Comparison of ENCODE assay signal across 32 cellular contexts in genomic region chr17:2821868-2822267, GRCh38.
"Had no signal": no experiment of that assay in that cellular context is flagged by ENCODE, and none has a peak within 500 bp of the region (broad histone marks: within the 10 kb centered on the region; RNA-seq: fewer than 3 reads in every experiment).

No MANE protein-coding gene starts in this region.

- H3K4me1 ChIP-seq: lower lobe of right lung, sigmoid colon, uterus had no signal

- H3K27me3 ChIP-seq: brain microvascular endothelial cell, ovary, sigmoid colon, uterus had no signal

- H3K27ac ChIP-seq: brain microvascular endothelial cell, left lung, lower lobe of right lung, ovary, sigmoid colon, uterus, WERI-Rb-1 had no signal

- DNase-seq: activated CD4-positive, alpha-beta T cell treated with anti-CD3 and anti-CD28 coated beads for 48 hours; activated CD4-positive, alpha-beta T cell treated with anti-CD3 and anti-CD28 coated beads, Interleukin-2, amount 50 U/mL, for 48 hours; activated CD8-positive, alpha-beta memory T cell treated with anti-CD3 and anti-CD28 coated beads, Interleukin-2, amount 50 U/mL, for 48 hours; activated gamma-delta T cell treated with Interleukin-2 at 50 U/mL for 16 hours; activated naive CD4-positive, alpha-beta T cell treated with anti-CD3 and anti-CD28 coated beads, Interleukin-2, amount 50 U/mL, for 16 hours; activated T-cell treated with anti-CD3 and anti-CD28 coated beads, Interleukin-2, amount 50 U/mL, for 24 hours; amniotic stem cell; brain microvascular endothelial cell; caudate nucleus; cortex of kidney; foreskin fibroblast; head of caudate nucleus; hippocampal formation; left lung; lower lobe of right lung; mesenchymal stem cell; ovary; sigmoid colon; small intestine; stimulated activated CD4-positive, alpha-beta T cell treated with anti-CD3 and anti-CD28 coated beads, Interleukin-4, amount 100 ng/mL, for 24 hours; stimulated activated naive CD8-positive, alpha-beta T cell treated with anti-CD3 and anti-CD28 coated beads, Interleukin-15, amount 100 ng/mL, for 72 hours; substantia nigra; T1000; uterus; WERI-Rb-1 had no signal

- H3K27me3 Mint-ChIP-seq: activated T-helper 17 cell treated with anti-CD3 and anti-CD28 coated beads, Interleukin-2, amount 50 U/mL, for 72 hours had no signal

- H3K9me3 Mint-ChIP-seq: activated T-cell treated with anti-CD3 and anti-CD28 coated beads, Interleukin-2, amount 50 U/mL, for 24 hours; activated T-helper 17 cell treated with anti-CD3 and anti-CD28 coated beads, Interleukin-2, amount 50 U/mL, for 72 hours; nephron; stimulated activated effector memory CD8-positive, alpha-beta T cell treated with anti-CD3 and anti-CD28 coated beads, Interleukin-12 subunit alpha, Interleukin-12 subunit beta, amount 100 ng/mL, for 72 hours; stimulated activated naive CD8-positive, alpha-beta T cell treated with anti-CD3 and anti-CD28 coated beads, Interleukin-15, amount 100 ng/mL, for 72 hours; type B pancreatic cell had no signal

- H3K4me1 Mint-ChIP-seq: nephron had no signal

- ATAC-seq: activated CD4-positive, CD25-positive, alpha-beta regulatory T cell treated with anti-CD3 and anti-CD28 coated beads, Interleukin-2, amount 50 U/mL, for 24 hours; activated T-helper 17 cell treated with anti-CD3 and anti-CD28 coated beads, Interleukin-2, amount 50 U/mL, for 72 hours; esophagus mucosa; left lung; lower lobe of right lung; stimulated activated effector memory CD8-positive, alpha-beta T cell treated with anti-CD3 and anti-CD28 coated beads, Interleukin-12 subunit alpha, Interleukin-12 subunit beta, amount 100 ng/mL, for 72 hours; stimulated activated naive CD8-positive, alpha-beta T cell treated with anti-CD3 and anti-CD28 coated beads, Interleukin-15, amount 100 ng/mL, for 72 hours had no signal

- H3K9me3 ChIP-seq: left lung, lower lobe of right lung, ovary, sigmoid colon, uterus had no signal

- H3K4me3 ChIP-seq: left lung, lower lobe of right lung, ovary, sigmoid colon, uterus had no signal

- H3K36me3 ChIP-seq: brain microvascular endothelial cell, left lung, lower lobe of right lung, ovary, sigmoid colon, uterus, WERI-Rb-1 had no signal

- H3K36me3 Mint-ChIP-seq: type B pancreatic cell had no signal

- H3K27ac Mint-ChIP-seq: activated T-cell treated with anti-CD3 and anti-CD28 coated beads, Interleukin-2, amount 50 U/mL, for 24 hours; activated T-helper 17 cell treated with anti-CD3 and anti-CD28 coated beads, Interleukin-2, amount 50 U/mL, for 72 hours; nephron; progenitor cell of endocrine pancreas; stimulated activated effector memory CD8-positive, alpha-beta T cell treated with anti-CD3 and anti-CD28 coated beads, Interleukin-12 subunit alpha, Interleukin-12 subunit beta, amount 100 ng/mL, for 72 hours; stimulated activated naive CD8-positive, alpha-beta T cell treated with anti-CD3 and anti-CD28 coated beads, Interleukin-15, amount 100 ng/mL, for 72 hours; type B pancreatic cell had no signal

- H3K4me3 Mint-ChIP-seq: activated T-cell treated with anti-CD3 and anti-CD28 coated beads, Interleukin-2, amount 50 U/mL, for 24 hours; activated T-helper 17 cell treated with anti-CD3 and anti-CD28 coated beads, Interleukin-2, amount 50 U/mL, for 72 hours; nephron; stimulated activated effector memory CD8-positive, alpha-beta T cell treated with anti-CD3 and anti-CD28 coated beads, Interleukin-12 subunit alpha, Interleukin-12 subunit beta, amount 100 ng/mL, for 72 hours; stimulated activated naive CD8-positive, alpha-beta T cell treated with anti-CD3 and anti-CD28 coated beads, Interleukin-15, amount 100 ng/mL, for 72 hours; type B pancreatic cell had no signal
